ENCODE assay signal across 10 cellular contexts in genomic region chr3:13021934-13022265, GRCh38. TPM values are rescaled to one million over a fixed set of nuclear protein-coding genes. Genes with fewer than 3 reads are reported as not detected.
DNase-seq lines count a peak whose midpoint lies in the region; ATAC-seq and TF ChIP-seq lines count a peak whose summit lies in the region.
"Had no signal": no experiment of that assay in that cellular context is flagged by ENCODE, and none has a peak within 500 bp of the region (broad histone marks: within the 10 kb centered on the region; RNA-seq: fewer than 3 reads in every experiment).

No MANE protein-coding gene starts in this region.

- TF ChIP-seq CTCF in chondrocyte (IDR thresholded peaks at IDR 0.05), result no peak
- no peak for TF ChIP-seq CTCF in nephron progenitor cell (IDR thresholded peaks at IDR 0.05)

- H3K9me3 Mint-ChIP-seq in stimulated activated naive CD8-positive, alpha-beta T cell treated with anti-CD3 and anti-CD28 coated beads, Interleukin-15, Interleukin-2, amounts not matched to agents 100 ng/mL and 50 ng/mL, for 24 hours, result no peaks in the 10 kb centered on the region
- H3K9me3 Mint-ChIP-seq in chondrocyte (ENCODE audit: low read depth) (no peaks in the 10 kb centered on the region), nephron progenitor cell (no peaks in the 10 kb centered on the region)

- H3K27me3 Mint-ChIP-seq in stimulated activated naive CD8-positive, alpha-beta T cell treated with anti-CD3 and anti-CD28 coated beads, Interleukin-15, Interleukin-2, amounts not matched to agents 100 ng/mL and 50 ng/mL, for 24 hours, result no peaks in the 10 kb centered on the region
- H3K27me3 Mint-ChIP-seq in chondrocyte (ENCODE audit: low read depth) (no peaks in the 10 kb centered on the region), nephron progenitor cell (ENCODE audit: low read depth, poor library complexity) (no peaks in the 10 kb centered on the region)

- H3K27ac ChIP-seq in caudate nucleus (ENCODE audit: low read depth, low read length), result no peak overlapping the region

- H3K4me3 Mint-ChIP-seq in stimulated activated naive CD8-positive, alpha-beta T cell treated with anti-CD3 and anti-CD28 coated beads, Interleukin-15, Interleukin-2, amounts not matched to agents 100 ng/mL and 50 ng/mL, for 24 hours, result peak overlapping the region; percentile 61
- H3K4me3 Mint-ChIP-seq in chondrocyte (ENCODE audit: unreplicated experiment), result peak overlapping the region; percentile 52
- H3K4me3 Mint-ChIP-seq in nephron progenitor cell, result peak overlapping the region; percentile 49

- no peak overlapping the region for H3K27ac Mint-ChIP-seq in stimulated activated naive CD8-positive, alpha-beta T cell treated with anti-CD3 and anti-CD28 coated beads, Interleukin-15, Interleukin-2, amounts not matched to agents 100 ng/mL and 50 ng/mL, for 24 hours
- H3K27ac Mint-ChIP-seq in chondrocyte (ENCODE audit: unreplicated experiment) (peak overlapping the region; percentile 49), nephron progenitor cell (peak overlapping the region; percentile 36)
- H3K27ac Mint-ChIP-seq: progenitor cell of endocrine pancreas had no signal

- no peak for ATAC-seq in stimulated activated naive CD8-positive, alpha-beta T cell treated with anti-CD3 and anti-CD28 coated beads, Interleukin-15, Interleukin-2, amounts not matched to agents 100 U/mL and 50 U/mL, for 24 hours
- no peak for ATAC-seq in GM21381 (IDR thresholded peaks at IDR 0.05; ENCODE audit: unreplicated experiment)

- no peak for DNase-seq in stimulated activated naive CD8-positive, alpha-beta T cell treated with anti-CD3 and anti-CD28 coated beads, Interleukin-15, Interleukin-2, amounts not matched to agents 100 U/mL and 50 U/mL, for 24 hours
- DNase-seq in chondrocyte (ENCODE audit: low spot score) (peak; percentile 59), nephron progenitor cell (no peak), caudate nucleus (lab: John Stamatoyannopoulos, UW) (no peak), nucleus accumbens (lab: John Stamatoyannopoulos, UW) (no peak), NCI-H446 treated with DMSO at 0.1 percent for 48 hours (lab: John Stamatoyannopoulos, UW) (no peak)
- DNase-seq: AML-193 had no signal

- no peaks in the 10 kb centered on the region for H3K36me3 Mint-ChIP-seq in stimulated activated naive CD8-positive, alpha-beta T cell treated with anti-CD3 and anti-CD28 coated beads, Interleukin-15, Interleukin-2, amounts not matched to agents 100 ng/mL and 50 ng/mL, for 24 hours (ENCODE audit: low read depth)
- H3K36me3 Mint-ChIP-seq in chondrocyte (ENCODE audit: low read depth) (no peaks in the 10 kb centered on the region), nephron progenitor cell (ENCODE audit: low read depth) (peaks cover 4% of the 10 kb centered on the region)

- peaks cover 34% of the 10 kb centered on the region for H3K4me1 Mint-ChIP-seq in stimulated activated naive CD8-positive, alpha-beta T cell treated with anti-CD3 and anti-CD28 coated beads, Interleukin-15, Interleukin-2, amounts not matched to agents 100 ng/mL and 50 ng/mL, for 24 hours (ENCODE audit: low read depth)
- H3K4me1 Mint-ChIP-seq in chondrocyte (ENCODE audit: low read depth), result peaks cover 86% of the 10 kb centered on the region
- H3K4me1 Mint-ChIP-seq in nephron progenitor cell, result peaks cover 63% of the 10 kb centered on the region

RNA-seq across cellular contexts. Expression of gene IQSEC1, which starts 51.3 kb away (rescaled TPM):
- total RNA-seq in chondrocyte, result 37.2 to 43.3 TPM (median 38.2 TPM) in 3 replicates
